ENCODE assay signal across 9 cellular contexts in genomic region chr1:198651685-198652400, GRCh38. TPM values are rescaled to one million over a fixed set of nuclear protein-coding genes. Genes with fewer than 3 reads are reported as not detected.
A peak's percentile ranks its signal among the peaks of the same experiment; 100 is the strongest.
DNase-seq lines count a peak whose midpoint lies in the region; ATAC-seq, FAIRE-seq and TF ChIP-seq lines count a peak whose summit lies in the region.
"Had no signal": no experiment of that assay in that cellular context is flagged by ENCODE, and none has a peak within 500 bp of the region (broad histone marks: within the 10 kb centered on the region; RNA-seq: fewer than 3 reads in every experiment).

No MANE protein-coding gene starts in this region.

- H3K27me3 Mint-ChIP-seq in immature natural killer cell (ENCODE audit: low read depth in 3 of 3) (peaks cover 3 to 10% (median 9%) of the 10 kb centered on the region in 3 donors), nephron progenitor cell (ENCODE audit: low read depth, poor library complexity) (no peaks in the 10 kb centered on the region)

- H3K9me3 Mint-ChIP-seq in immature natural killer cell (no peaks in the 10 kb centered on the region), nephron progenitor cell (no peaks in the 10 kb centered on the region)

- TF ChIP-seq CTCF in nephron progenitor cell (IDR thresholded peaks at IDR 0.05) = no peak

- H3K4me3 Mint-ChIP-seq in immature natural killer cell = peak overlapping the region; percentile 73 to 85 (median 81)
- H3K4me3 Mint-ChIP-seq in nephron progenitor cell = no peak overlapping the region

- FAIRE-seq in frontal cortex (lab: Jason Lieb, UNC) = no peak
- FAIRE-seq: endometrium had no signal

- H3K36me3 Mint-ChIP-seq in immature natural killer cell (peaks cover 24 to 43% (median 36%) of the 10 kb centered on the region in 3 donors), nephron progenitor cell (ENCODE audit: low read depth) (no peaks in the 10 kb centered on the region)

- H3K4me1 Mint-ChIP-seq in immature natural killer cell (peaks cover 81 to 100% of the 10 kb centered on the region in 2 donors), nephron progenitor cell (peaks cover 7% of the 10 kb centered on the region)

- no peak for DNase-seq in immature natural killer cell
- no peak for DNase-seq in nephron progenitor cell
- DNase-seq in epidermal melanocyte (ENCODE audit: insufficient read length, low spot score) = no peak
- no peak for DNase-seq in frontal cortex (ENCODE audit: low spot score in 2 of 2)
- DNase-seq in DMS79 treated with DMSO at 0.1 percent for 48 hours (lab: John Stamatoyannopoulos, UW) = no peak

- no peaks in the 10 kb centered on the region for H3K9me3 ChIP-seq in KOPT-K1 (ENCODE audit: insufficient read depth, low read length, poor library complexity, severe bottlenecking)

- peak; percentile 31 for ATAC-seq in GM18499 (IDR thresholded peaks at IDR 0.05; ENCODE audit: insufficient read depth, unreplicated experiment)
- ATAC-seq in GM21576 (IDR thresholded peaks at IDR 0.05; ENCODE audit: unreplicated experiment) = peak; percentile 48

- H3K27ac ChIP-seq in KOPT-K1 (ENCODE audit: low read depth, low read length, poor library complexity, severe bottlenecking) = peak overlapping the region; percentile 48

- H3K27ac Mint-ChIP-seq in immature natural killer cell (peak overlapping the region; percentile 92 to 100 (median 94)), nephron progenitor cell (no peak overlapping the region)

- H3K36me3 ChIP-seq in KOPT-K1 (ENCODE audit: insufficient read depth, low read length) = peaks cover 8% of the 10 kb centered on the region; the same call in 1 of the 2 replicates

RNA-seq across cellular contexts. Expression of gene PTPRC, which starts 13.0 kb away (rescaled TPM):
- polyA plus RNA-seq in immature natural killer cell = 1,000 to 10,000 TPM in 2 of 3 donors, 100 to 1,000 TPM in 1; 1,000 to 1,490 (median 1,080) TPM
- 2.9 TPM for total RNA-seq in frontal cortex
